Comparison of ENCODE assay signal across 9 cellular contexts in genomic region chr20:18739785-18740184, GRCh38.
DNase-seq lines count a peak whose midpoint lies in the region; ATAC-seq and TF ChIP-seq lines count a peak whose summit lies in the region.
"Had no signal": no experiment of that assay in that cellular context is flagged by ENCODE, and none has a peak within 500 bp of the region (broad histone marks: within the 10 kb centered on the region; RNA-seq: fewer than 3 reads in every experiment).

No MANE protein-coding gene starts in this region.

- WGBS in SK-N-SH (ENCODE audit: low lambda C conversion rate), result 15% methylated on average over 5 of the region's 5 CpGs

- H3K9ac ChIP-seq in SK-N-SH, result no peak overlapping the region

- POLR2A ChIA-PET in SK-N-SH (lab: Yijun Ruan, JAX), result no interaction called here

- 0 out of 2 replicates have a peak, but pooled peaks have one; percentile 7 for TF ChIP-seq RAD21 in SK-N-SH (IDR thresholded peaks at IDR 0.05; ENCODE audit: low read length)

- H3K79me2 ChIP-seq in SK-N-SH (ENCODE audit: insufficient read depth), result no peaks in the 10 kb centered on the region
- H3K79me2 ChIP-seq in osteoblast (ENCODE audit: insufficient read depth, low read length), result no peaks in the 10 kb centered on the region

- H3K4me2 ChIP-seq in SK-N-SH (peak overlapping the region; percentile 63), osteoblast (ENCODE audit: insufficient read depth, low read length) (peak overlapping the region; percentile 53)

- TF ChIP-seq CTCF in SK-N-SH (IDR thresholded peaks at IDR 0.05) (no peak), glutamatergic neuron (IDR thresholded peaks at IDR 0.05; ENCODE audit: partially characterized antibody, unreplicated experiment) (no peak), osteoblast (IDR thresholded peaks at IDR 0.05; ENCODE audit: extremely low read depth, low read depth, low read length) (no peak)

- H3K9me3 ChIP-seq in SK-N-SH (no peaks in the 10 kb centered on the region), osteoblast (ENCODE audit: low read depth, low read length) (no peaks in the 10 kb centered on the region)

- ATAC-seq in HG03520 (IDR thresholded peaks at IDR 0.05; ENCODE audit: unreplicated experiment), result no peak

- H3K27ac ChIP-seq in SK-N-SH (ENCODE audit: low read depth in 2 of 2, low read length in 1 of 2), result peak overlapping the region; percentile 2 to 72
- peak overlapping the region; percentile 40 for H3K27ac ChIP-seq in osteoblast (ENCODE audit: low read depth, low read length)

- no peaks in the 10 kb centered on the region for H3K27me3 Mint-ChIP-seq in glutamatergic neuron (ENCODE audit: unreplicated experiment)
- H3K27me3 Mint-ChIP-seq: activated B cell treated with CpG ODN at 0.5 μM for 24 hours had no signal

- H3K4me3 Mint-ChIP-seq in glutamatergic neuron (ENCODE audit: unreplicated experiment), result peak overlapping the region; percentile 51
- H3K4me3 Mint-ChIP-seq: activated B cell treated with CpG ODN at 0.5 μM for 24 hours had no signal

- no peak overlapping the region for H3K4me3 ChIP-seq in SK-N-SH (ENCODE audit: low read depth in 2 of 2, low read length in 1 of 2)
- H3K4me3 ChIP-seq in osteoblast (ENCODE audit: insufficient read depth, low read length), result peak overlapping the region; percentile 40

- H3K27me3 ChIP-seq in SK-N-SH (ENCODE audit: insufficient read depth) (no peaks in the 10 kb centered on the region), osteoblast (ENCODE audit: insufficient read depth, low read length) (no peaks in the 10 kb centered on the region)

- no peak overlapping the region for H2AFZ ChIP-seq in SK-N-SH (ENCODE audit: low read depth)
- H2AFZ ChIP-seq in osteoblast (ENCODE audit: low read length), result no peak overlapping the region

- CTCF ChIA-PET in SK-N-SH (lab: Yijun Ruan, JAX), result no interaction called here

- H3K36me3 Mint-ChIP-seq in glutamatergic neuron (ENCODE audit: unreplicated experiment), result peaks cover 7% of the 10 kb centered on the region

- peaks cover 22% of the 10 kb centered on the region for H3K4me1 Mint-ChIP-seq in glutamatergic neuron (ENCODE audit: low read depth, unreplicated experiment)

- H3K9me3 Mint-ChIP-seq in glutamatergic neuron (ENCODE audit: unreplicated experiment), result no peaks in the 10 kb centered on the region
- H3K9me3 Mint-ChIP-seq: activated B cell treated with CpG ODN at 0.5 μM for 24 hours had no signal

- peaks cover 8 to 17% of the 10 kb centered on the region in 2 experiments for H3K4me1 ChIP-seq in SK-N-SH (ENCODE audit: control insufficient read depth in 1 of 2, insufficient read depth in 2 of 2, low read depth in 1 of 2, low read length in 1 of 2)
- H3K4me1 ChIP-seq in osteoblast (ENCODE audit: insufficient read depth, low read length), result peaks cover 13% of the 10 kb centered on the region

- peak in 1 of 2 experiments; percentile 42; a peak in 1 of 4 replicates for TF ChIP-seq EP300 in SK-N-SH (IDR thresholded peaks at IDR 0.05; ENCODE audit: borderline replicate concordance in 1 of 2, low read depth in 1 of 2, low read length in 1 of 2)

- peaks cover 9% of the 10 kb centered on the region for H3F3A ChIP-seq in SK-N-SH (replicated peaks; ENCODE audit: insufficient read depth)

- DNase-seq in EL (peak; percentile 77), SK-N-SH (peak; percentile 50), glutamatergic neuron (peak; percentile 39), osteoblast (ENCODE audit: insufficient read length, low spot score, missing footprints) (no peak), NCI-H82 (lab: John Stamatoyannopoulos, UW) (no peak), NCI-H1105 (lab: John Stamatoyannopoulos, UW) (no peak), SHP77 treated with DMSO at 0.1 percent for 48 hours (lab: John Stamatoyannopoulos, UW) (no peak)
- DNase-seq: activated B cell treated with CpG ODN at 0.5 μM for 24 hours had no signal

- no peaks in the 10 kb centered on the region for H3K9me2 ChIP-seq in SK-N-SH

- peak overlapping the region; percentile 87 for H3K27ac Mint-ChIP-seq in glutamatergic neuron (ENCODE audit: unreplicated experiment)
- H3K27ac Mint-ChIP-seq: activated B cell treated with CpG ODN at 0.5 μM for 24 hours had no signal

- H3K36me3 ChIP-seq in SK-N-SH (replicated peaks in 1 of 2; ENCODE audit: control insufficient read depth in 1 of 2, insufficient read depth in 2 of 2, low read length in 1 of 2), result peaks cover 0 to under 1% of the 10 kb centered on the region in 2 experiments
- peaks cover 4% of the 10 kb centered on the region for H3K36me3 ChIP-seq in osteoblast (ENCODE audit: insufficient read depth, low read length)

- H4K20me1 ChIP-seq in SK-N-SH (ENCODE audit: insufficient read depth) (no peaks in the 10 kb centered on the region), osteoblast (ENCODE audit: insufficient read depth, low read length) (no peaks in the 10 kb centered on the region)

TF ChIP-seq in SK-N-SH, 30 proteins besides CTCF, POLR2A, EP300 and RAD21:
- 0 out of 2 replicates have a peak, but pooled peaks have one; percentile 15 for TF ChIP-seq JUND (IDR thresholded peaks at IDR 0.05)
- no peak for TF ChIP-seq NFIC (IDR thresholded peaks at IDR 0.05; ENCODE audit: borderline replicate concordance)
- peak; percentile 8 for TF ChIP-seq CHD2 (IDR thresholded peaks at IDR 0.05; ENCODE audit: low read length, partially characterized antibody)
- TF ChIP-seq GABPA (IDR thresholded peaks at IDR 0.05; ENCODE audit: low read depth), result no peak
- TF ChIP-seq, protein P1, sequence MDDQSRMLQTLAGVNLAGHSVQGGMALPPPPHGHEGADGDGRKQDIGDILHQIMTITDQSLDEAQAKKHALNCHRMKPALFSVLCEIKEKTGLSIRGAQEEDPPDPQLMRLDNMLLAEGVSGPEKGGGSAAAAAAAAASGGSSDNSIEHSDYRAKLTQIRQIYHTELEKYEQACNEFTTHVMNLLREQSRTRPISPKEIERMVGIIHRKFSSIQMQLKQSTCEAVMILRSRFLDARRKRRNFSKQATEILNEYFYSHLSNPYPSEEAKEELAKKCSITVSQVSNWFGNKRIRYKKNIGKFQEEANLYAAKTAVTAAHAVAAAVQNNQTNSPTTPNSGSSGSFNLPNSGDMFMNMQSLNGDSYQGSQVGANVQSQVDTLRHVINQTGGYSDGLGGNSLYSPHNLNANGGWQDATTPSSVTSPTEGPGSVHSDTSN (IDR thresholded peaks at IDR 0.05), result peak; percentile 81
- peak; percentile 19; the same call in 1 of the 2 replicates for TF ChIP-seq FOSL2 (IDR thresholded peaks at IDR 0.05; ENCODE audit: borderline replicate concordance, low read depth)
- peak; percentile 54; the same call in 1 of the 2 replicates for TF ChIP-seq MXI1 (IDR thresholded peaks at IDR 0.05; ENCODE audit: low read depth, low read length)
- peak; percentile 71 for TF ChIP-seq TCF12 (IDR thresholded peaks at IDR 0.05)

Comparison
In these comparisons a context has a peak if more than half of its experiments do, and no peak if none do; other contexts are left out.
1. DNase-seq: peak in EL (single experiment), SK-N-SH (single experiment) and glutamatergic neuron (single experiment); none in osteoblast (single experiment), NCI-H82 (single experiment), NCI-H1105 (single experiment) and SHP77 treated with DMSO at 0.1 percent for 48 hours (single experiment).